ENCODE assay signal across 13 cellular contexts in genomic region chr5:171757853-171758535, GRCh38. TPM values are rescaled to one million over a fixed set of nuclear protein-coding genes. Genes with fewer than 3 reads are reported as not detected.
DNase-seq lines count a peak whose midpoint lies in the region; ATAC-seq and TF ChIP-seq lines count a peak whose summit lies in the region.
"Had no signal": no experiment of that assay in that cellular context is flagged by ENCODE, and none has a peak within 500 bp of the region (broad histone marks: within the 10 kb centered on the region; RNA-seq: fewer than 3 reads in every experiment).

No MANE protein-coding gene starts in this region.

- no peak overlapping the region for H3K4me3 ChIP-seq in hepatocyte
- no peak overlapping the region for H3K4me3 ChIP-seq in CD4-positive, alpha-beta memory T cell (ENCODE audit: low read length in 2 of 2)
- H3K4me3 ChIP-seq: HAP-1 had no signal

- H3K27me3 Mint-ChIP-seq in CD4-positive, alpha-beta memory T cell, result peaks cover 0 to 5% of the 10 kb centered on the region in 2 donors
- peaks cover 6% of the 10 kb centered on the region for H3K27me3 Mint-ChIP-seq in activated naive CD4-positive, alpha-beta T cell treated with anti-CD3 and anti-CD28 coated beads for 36 hours (ENCODE audit: low read depth)

- no peaks in the 10 kb centered on the region for H3K9me3 ChIP-seq in hepatocyte (ENCODE audit: low read depth)
- no peaks in the 10 kb centered on the region for H3K9me3 ChIP-seq in CD4-positive, alpha-beta memory T cell (ENCODE audit: control insufficient read depth in 1 of 2, low read length in 2 of 2)
- H3K9me3 ChIP-seq: HAP-1 had no signal

- no peaks in the 10 kb centered on the region for H3K4me1 Mint-ChIP-seq in CD4-positive, alpha-beta memory T cell
- peaks cover 9% of the 10 kb centered on the region for H3K4me1 Mint-ChIP-seq in activated naive CD4-positive, alpha-beta T cell treated with anti-CD3 and anti-CD28 coated beads for 36 hours (ENCODE audit: low read depth)

- POLR2A ChIA-PET in CD4-positive, alpha-beta memory T cell (lab: Charles Lee; ENCODE audit: partially characterized antibody), result no interaction called here

- no peak overlapping the region for H3K27ac ChIP-seq in hepatocyte
- H3K27ac ChIP-seq in CD4-positive, alpha-beta memory T cell (ENCODE audit: low read depth, low read length), result no peak overlapping the region

- H3K4me1 ChIP-seq in hepatocyte (ENCODE audit: insufficient read depth), result no peaks in the 10 kb centered on the region
- no peaks in the 10 kb centered on the region for H3K4me1 ChIP-seq in CD4-positive, alpha-beta memory T cell (ENCODE audit: insufficient read depth, low read length)
- H3K4me1 ChIP-seq: HAP-1 had no signal

- ATAC-seq in HG02610 (IDR thresholded peaks at IDR 0.05; ENCODE audit: unreplicated experiment) (peak; percentile 96), sciatic nerve (no peak), HG02759 (IDR thresholded peaks at IDR 0.05; ENCODE audit: unreplicated experiment) (no peak)

- 75% methylated on average over 4 of the region's 4 CpGs for WGBS in hepatocyte (ENCODE audit: low lambda C conversion rate, missing lambda C conversion rate)

- no peak for TF ChIP-seq CTCF in hepatocyte (IDR thresholded peaks at IDR 0.05; ENCODE audit: poor library complexity)

- H3K27ac Mint-ChIP-seq in CD4-positive, alpha-beta memory T cell, result no peak overlapping the region
- H3K27ac Mint-ChIP-seq in activated naive CD4-positive, alpha-beta T cell treated with anti-CD3 and anti-CD28 coated beads for 36 hours, result no peak overlapping the region

- peaks cover 0 to 10% (median 4%) of the 10 kb centered on the region in 8 donors for H3K9me3 Mint-ChIP-seq in CD4-positive, alpha-beta memory T cell
- no peaks in the 10 kb centered on the region for H3K9me3 Mint-ChIP-seq in activated naive CD4-positive, alpha-beta T cell treated with anti-CD3 and anti-CD28 coated beads for 36 hours

- H3K4me2 ChIP-seq in hepatocyte, result no peak overlapping the region

- no peaks in the 10 kb centered on the region for H3K36me3 ChIP-seq in hepatocyte (replicated peaks; ENCODE audit: insufficient read depth, low read depth)
- no peaks in the 10 kb centered on the region for H3K36me3 ChIP-seq in CD4-positive, alpha-beta memory T cell (ENCODE audit: insufficient read depth, low read length)
- H3K36me3 ChIP-seq: HAP-1 had no signal

- CTCF ChIA-PET in CD4-positive, alpha-beta memory T cell (lab: Charles Lee; ENCODE audit: partially characterized antibody), result interaction anchor here (1.0 kb wide), 1 partner anchor 11 kb away, joined by 3 read pairs; no protein-coding TSS in a partner anchor
- CTCF ChIA-PET in activated naive CD4-positive, alpha-beta T cell treated with anti-CD3 and anti-CD28 coated beads for 36 hours (lab: Charles Lee), result no interaction called here

- intact Hi-C loops in CD4-positive, alpha-beta memory T cell (cut with micrococcal nuclease), result no loop called here
- intact Hi-C loops in sciatic nerve (cut with DNase I), result no loop called here
- intact Hi-C loops in activated naive CD4-positive, alpha-beta T cell treated with anti-CD3 and anti-CD28 coated beads for 36 hours (cut with micrococcal nuclease), result loop anchor here (1.0 kb wide), 1 partner anchor 157 kb away; no protein-coding TSS in a partner anchor

- no peaks in the 10 kb centered on the region for H3K79me2 ChIP-seq in hepatocyte

- no peak overlapping the region for H2AFZ ChIP-seq in hepatocyte

- no peaks in the 10 kb centered on the region for H3K9me2 ChIP-seq in hepatocyte (replicated peaks; ENCODE audit: insufficient read depth)

- no peak overlapping the region for H3K4me3 Mint-ChIP-seq in CD4-positive, alpha-beta memory T cell
- H3K4me3 Mint-ChIP-seq in activated naive CD4-positive, alpha-beta T cell treated with anti-CD3 and anti-CD28 coated beads for 36 hours, result no peak overlapping the region

- DNase-seq in AG20443 (ENCODE audit: low spot score) (peak; percentile 34), amniotic stem cell (lab: John Stamatoyannopoulos, UW) (peak; percentile 73), hepatocyte (ENCODE audit: low spot score) (peak; percentile 46), sciatic nerve (ENCODE audit: low spot score) (no peak)
- DNase-seq in CD4-positive, alpha-beta memory T cell, result no peak
- no peak for DNase-seq in activated naive CD4-positive, alpha-beta T cell treated with anti-CD3 and anti-CD28 coated beads for 36 hours
- DNase-seq: NCI-H524 treated with DMSO at 0.1 percent for 48 hours had no signal

- H3K36me3 Mint-ChIP-seq in CD4-positive, alpha-beta memory T cell, result no peaks in the 10 kb centered on the region
- H3K36me3 Mint-ChIP-seq in activated naive CD4-positive, alpha-beta T cell treated with anti-CD3 and anti-CD28 coated beads for 36 hours (ENCODE audit: low read depth), result no peaks in the 10 kb centered on the region

- no peaks in the 10 kb centered on the region for H3K27me3 ChIP-seq in hepatocyte
- no peaks in the 10 kb centered on the region for H3K27me3 ChIP-seq in CD4-positive, alpha-beta memory T cell (ENCODE audit: insufficient read depth, low read length)

- H4K20me1 ChIP-seq in hepatocyte (ENCODE audit: insufficient read depth, poor library complexity, severe bottlenecking), result no peaks in the 10 kb centered on the region

RNA-seq across cellular contexts. Expression of gene SMIM23, which starts 27.6 kb away (rescaled TPM):
- not detected in 2 replicates for total RNA-seq in hepatocyte
- polyA plus RNA-seq in hepatocyte, result not detected in 2 replicates
- not detected for total RNA-seq in CD4-positive, alpha-beta memory T cell
- polyA plus RNA-seq in CD4-positive, alpha-beta memory T cell, result not detected
- not detected for total RNA-seq in sciatic nerve
- total RNA-seq in activated naive CD4-positive, alpha-beta T cell treated with anti-CD3 and anti-CD28 coated beads for 36 hours, result not detected
- total RNA-seq: omental fat pad; T-helper 2 cell treated with Interferon-gamma antibody and Interleukin-4, amounts not matched to agents 100 ng/mL and 5 ng/mL, for 36 hours; ureter had no signal

Comparison
In these comparisons a context has a peak if more than half of its experiments do, and no peak if none do; other contexts are left out.
1. DNase-seq: peak in AG20443 (single experiment), amniotic stem cell (single experiment) and hepatocyte (single experiment); none in CD4-positive, alpha-beta memory T cell (0 of 5), sciatic nerve (single experiment) and activated naive CD4-positive, alpha-beta T cell treated with anti-CD3 and anti-CD28 coated beads for 36 hours (single experiment).